9 cellular contexts compared by ENCODE assay signal in the genomic region with DNA sequence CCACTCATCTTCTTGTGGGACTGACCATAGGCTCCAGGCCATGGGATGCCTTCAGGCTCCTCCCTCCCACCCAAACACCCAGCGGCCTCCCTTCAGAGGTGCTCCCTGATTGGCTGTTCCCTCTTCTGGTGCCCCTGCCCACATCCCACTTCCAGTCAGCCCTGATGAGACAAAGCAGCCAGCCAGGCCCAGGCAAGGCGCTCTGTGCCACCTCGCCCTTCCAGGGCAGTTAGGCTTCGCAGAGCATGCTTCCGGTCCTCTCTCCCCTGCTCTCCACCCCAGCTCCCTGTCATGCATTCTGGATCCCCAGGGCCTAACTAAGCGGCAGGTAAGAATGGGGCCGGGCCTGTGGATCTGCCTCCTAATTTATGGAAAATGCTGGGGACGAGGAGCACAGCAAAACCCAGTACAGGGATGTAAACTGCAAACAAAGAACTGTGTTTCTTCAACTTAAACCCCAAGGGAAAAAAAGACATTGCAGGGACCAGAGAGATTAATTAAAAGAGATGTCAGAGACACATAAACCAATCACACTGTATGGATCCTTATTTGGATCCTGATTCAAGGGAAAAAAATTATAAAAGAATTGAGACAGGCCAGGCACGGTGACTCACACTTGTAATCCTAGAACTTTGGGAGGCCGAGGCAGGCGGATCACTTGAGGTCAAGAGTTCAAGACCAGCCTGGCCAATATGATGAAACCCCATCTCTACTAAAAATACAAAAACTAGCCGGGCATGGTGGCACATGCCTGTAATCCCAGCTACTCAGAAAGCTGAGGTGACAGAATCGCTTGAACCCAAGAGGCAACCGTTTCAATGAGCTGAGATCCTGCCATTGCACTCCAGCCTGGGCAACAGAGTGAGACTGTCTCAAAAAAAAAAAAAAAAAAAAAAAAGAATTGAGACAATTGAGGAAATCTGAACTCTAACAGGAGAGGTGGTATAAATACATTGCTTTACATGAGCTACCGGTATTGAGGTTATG. TPM values are rescaled to one million over a fixed set of nuclear protein-coding genes. Genes with fewer than 3 reads are reported as not detected.
DNase-seq lines count a peak whose midpoint lies in the region; ATAC-seq, FAIRE-seq and TF ChIP-seq lines count a peak whose summit lies in the region.
"Had no signal": no experiment of that assay in that cellular context is flagged by ENCODE, and none has a peak within 500 bp of the region (broad histone marks: within the 10 kb centered on the region; RNA-seq: fewer than 3 reads in every experiment).

No MANE protein-coding gene starts in this region.

- H3K79me2 ChIP-seq in astrocyte (ENCODE audit: insufficient read depth, low read length) = peaks cover 72% of the 10 kb centered on the region

- no peak overlapping the region for H3K4me3 ChIP-seq in right atrium auricular region
- no peak overlapping the region for H3K4me3 ChIP-seq in astrocyte (ENCODE audit: insufficient read depth, low read depth, low read length)
- no peak overlapping the region for H3K4me3 ChIP-seq in kidney (ENCODE audit: low read length in 2 of 2)
- no peak overlapping the region for H3K4me3 ChIP-seq in vagina

- H3K27me3 Mint-ChIP-seq in astrocyte (ENCODE audit: low read depth, unreplicated experiment) = no peaks in the 10 kb centered on the region

- ATAC-seq in left ventricle myocardium superior (no peak), HG03571 (IDR thresholded peaks at IDR 0.05; ENCODE audit: unreplicated experiment) (no peak)

- TF ChIP-seq POLR2A in vagina (IDR thresholded peaks at IDR 0.05) = no peak

- peak overlapping the region; percentile 67 for H3K9ac ChIP-seq in astrocyte (ENCODE audit: low read length)
- no peak overlapping the region for H3K9ac ChIP-seq in kidney (ENCODE audit: low read length in 2 of 2)

- peaks cover 13% of the 10 kb centered on the region for H3K4me1 Mint-ChIP-seq in astrocyte (ENCODE audit: low read depth, unreplicated experiment)

- no peak for TF ChIP-seq CTCF in right atrium auricular region (IDR thresholded peaks at IDR 0.05)
- TF ChIP-seq CTCF in astrocyte (IDR thresholded peaks at IDR 0.05; ENCODE audit: insufficient read depth, low read depth, low read length) = no peak
- no peak for TF ChIP-seq CTCF in kidney (IDR thresholded peaks at IDR 0.05; ENCODE audit: borderline replicate concordance, extremely low read depth, insufficient read depth)
- TF ChIP-seq CTCF in vagina (IDR thresholded peaks at IDR 0.05) = no peak

- peaks cover 58% of the 10 kb centered on the region for H3K36me3 ChIP-seq in right atrium auricular region
- H3K36me3 ChIP-seq in astrocyte (ENCODE audit: insufficient read depth, low read length) = peaks cover 29% of the 10 kb centered on the region
- peaks cover 36 to 39% of the 10 kb centered on the region in 2 donors for H3K36me3 ChIP-seq in kidney (ENCODE audit: control insufficient read depth in 1 of 2, insufficient read depth in 2 of 2, low read length in 2 of 2)
- H3K36me3 ChIP-seq in vagina = peaks cover 0 to 52% of the 10 kb centered on the region in 2 donors

- H3K27me3 ChIP-seq in right atrium auricular region (no peaks in the 10 kb centered on the region), astrocyte (ENCODE audit: insufficient read depth, low read length) (no peaks in the 10 kb centered on the region), vagina (no peaks in the 10 kb centered on the region)

- peak; percentile 54 for FAIRE-seq in astrocyte (lab: Jason Lieb, UNC)
- no peak for FAIRE-seq in kidney (lab: Jason Lieb, UNC)

- H3K27ac Mint-ChIP-seq in astrocyte (ENCODE audit: unreplicated experiment) = peak overlapping the region; percentile 80
- H3K27ac Mint-ChIP-seq: nephron had no signal

- H4K20me1 ChIP-seq in astrocyte (ENCODE audit: insufficient read depth, low read length) = peaks cover 3% of the 10 kb centered on the region

- H3K27ac ChIP-seq in right atrium auricular region = no peak overlapping the region
- H3K27ac ChIP-seq in astrocyte (ENCODE audit: low read depth, low read length) = peak overlapping the region; percentile 89
- H3K27ac ChIP-seq in kidney (ENCODE audit: low read depth in 2 of 2, low read length in 2 of 2) = no peak overlapping the region
- peak overlapping the region; percentile 77 for H3K27ac ChIP-seq in vagina

- H3K4me2 ChIP-seq in astrocyte (ENCODE audit: low read length) = peak overlapping the region; percentile 53

- peak; percentile 14 for DNase-seq in left ventricle myocardium superior
- no peak for DNase-seq in right atrium auricular region (ENCODE audit: low spot score)
- DNase-seq in astrocyte (ENCODE audit: low read depth) = peak; percentile 89
- DNase-seq in kidney = peak; percentile 54
- DNase-seq in vagina (ENCODE audit: extremely low spot score in 2 of 2) = no peak
- DNase-seq in NCI-H2171 (lab: John Stamatoyannopoulos, UW) = no peak
- DNase-seq in activated CD4-positive, CD25-positive, alpha-beta regulatory T cell (lab: John Stamatoyannopoulos, UW) = no peak

- peaks cover 0 to 27% of the 10 kb centered on the region in 2 donors for H3K4me1 ChIP-seq in right atrium auricular region
- peaks cover 20% of the 10 kb centered on the region for H3K4me1 ChIP-seq in astrocyte (ENCODE audit: insufficient read depth, low read length)
- peaks cover 0 to 2% of the 10 kb centered on the region in 2 donors for H3K4me1 ChIP-seq in kidney (ENCODE audit: control insufficient read depth in 1 of 2, insufficient read depth in 1 of 2, low read depth in 1 of 2, low read length in 2 of 2)
- peaks cover 41% of the 10 kb centered on the region for H3K4me1 ChIP-seq in vagina

- no peak overlapping the region for H2AFZ ChIP-seq in astrocyte (ENCODE audit: low read depth, low read length)

- no peaks in the 10 kb centered on the region for H3K9me3 Mint-ChIP-seq in astrocyte (ENCODE audit: unreplicated experiment)
- H3K9me3 Mint-ChIP-seq: nephron had no signal

- H3K9me3 ChIP-seq in right atrium auricular region (no peaks in the 10 kb centered on the region), astrocyte (ENCODE audit: insufficient read depth, low read depth, low read length) (no peaks in the 10 kb centered on the region), kidney (ENCODE audit: control insufficient read depth in 1 of 2, low read length in 2 of 2) (no peaks in the 10 kb centered on the region), vagina (no peaks in the 10 kb centered on the region)

- intact Hi-C loops in left ventricle myocardium superior (cut with micrococcal nuclease) (no loop called here), kidney (cut with DNase I) (no loop called here), vagina (cut with DNase I) (no loop called here)

- no peak overlapping the region for H3K4me3 Mint-ChIP-seq in astrocyte (ENCODE audit: unreplicated experiment)
- H3K4me3 Mint-ChIP-seq: nephron had no signal

- peaks cover 32% of the 10 kb centered on the region for H3K36me3 Mint-ChIP-seq in astrocyte (ENCODE audit: low read depth, unreplicated experiment)

RNA-seq across cellular contexts. Expression of a gene that starts 26.0 kb away (rescaled TPM):
- 37.1 TPM for total RNA-seq in left ventricle myocardium superior
- 10 to 100 TPM; 36.0 to 48.7 TPM for total RNA-seq in right atrium auricular region
- 56.2 and 59.2 TPM in 2 replicates for total RNA-seq in astrocyte
- 54.4 TPM for total RNA-seq in kidney
- polyA plus RNA-seq in kidney (ENCODE audit: insufficient read depth, low read depth, low replicate concordance) = 23.4 TPM
- 37.3 TPM for total RNA-seq in vagina

RNA-seq across cellular contexts. Expression of a gene that starts 42.2 kb away (rescaled TPM):
- total RNA-seq in left ventricle myocardium superior (9.5 TPM), right atrium auricular region (10 to 100 TPM; 12.6 to 14.1 TPM), astrocyte (6.2 and 7.5 TPM in 2 replicates), kidney (19.2 TPM), vagina (26.8 TPM)
- polyA plus RNA-seq in kidney (ENCODE audit: insufficient read depth, low read depth, low replicate concordance) = 2.6 TPM

Comparison
In these comparisons a context has a peak if more than half of its experiments do, and no peak if none do; other contexts are left out.
1. DNase-seq: peak in left ventricle myocardium superior (single experiment), astrocyte (single experiment) and kidney (single experiment); none in right atrium auricular region (single experiment), vagina (0 of 2), NCI-H2171 (single experiment) and activated CD4-positive, CD25-positive, alpha-beta regulatory T cell (0 of 4).
2. H3K27ac ChIP-seq: peak in astrocyte (single experiment) and vagina (single experiment); none in right atrium auricular region (0 of 2) and kidney (0 of 2).